ENCODE assay signal across 8 cellular contexts in the genomic region with DNA sequence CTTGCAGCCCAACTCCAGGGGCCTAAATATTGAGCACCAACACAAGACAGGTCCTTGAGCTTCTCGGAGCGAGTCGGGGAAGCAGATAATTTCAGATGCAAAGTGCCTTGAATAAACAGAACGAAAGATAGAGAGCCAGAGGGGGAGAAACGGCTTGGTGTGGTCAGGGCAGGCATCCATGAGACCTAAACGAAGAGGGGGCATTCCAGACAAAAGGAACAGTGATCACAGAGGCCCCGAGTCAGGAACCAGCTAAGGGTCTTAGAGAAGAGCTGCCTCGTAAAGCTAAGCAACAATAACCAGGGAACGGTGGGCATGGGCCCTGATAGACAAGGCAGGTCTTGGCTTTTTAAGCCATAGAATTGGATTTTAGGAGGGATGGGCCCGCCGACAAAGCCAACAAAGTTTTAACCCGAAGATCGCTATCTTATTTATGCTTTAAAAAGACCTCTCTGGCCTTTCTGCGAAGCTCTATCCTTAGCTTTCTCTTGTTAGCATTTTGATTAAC. TPM values are rescaled to one million over a fixed set of nuclear protein-coding genes. Genes with fewer than 3 reads are reported as not detected.
DNase-seq lines count a peak whose midpoint lies in the region; ATAC-seq and TF ChIP-seq lines count a peak whose summit lies in the region.

No MANE protein-coding gene starts in this region.

- H3K27me3 ChIP-seq in cardiac muscle cell (no peaks in the 10 kb centered on the region), kidney epithelial cell (ENCODE audit: control insufficient read depth, insufficient read depth, low read length) (no peaks in the 10 kb centered on the region)

- H3K27me3 Mint-ChIP-seq in activated CD4-positive, alpha-beta memory T cell treated with anti-CD3 and anti-CD28 coated beads, Interleukin-2, amount 10 ng/mL, durations not matched to agents 7 days and 5 days = no peaks in the 10 kb centered on the region
- no peaks in the 10 kb centered on the region for H3K27me3 Mint-ChIP-seq in type B pancreatic cell

- no peak overlapping the region for H3K27ac ChIP-seq in cardiac muscle cell

- DNase-seq in cardiac muscle cell (ENCODE audit: low read depth in 1 of 2, low spot score in 1 of 2) = no peak
- no peak for DNase-seq in cardiac septum (ENCODE audit: low spot score)
- DNase-seq in activated CD4-positive, alpha-beta memory T cell treated with anti-CD3 and anti-CD28 coated beads, Interleukin-2, amount 10 ng/mL, durations not matched to agents 7 days and 5 days = no peak
- no peak for DNase-seq in kidney epithelial cell (ENCODE audit: low read depth)
- no peak for DNase-seq in type B pancreatic cell (ENCODE audit: extremely low spot score, unreplicated experiment)
- DNase-seq in HUDEP-2 (lab: John Stamatoyannopoulos, UW; ENCODE audit: unreplicated experiment in 76 of 76) = no peak
- DNase-seq in NCI-H146 treated with DMSO at 0.1 percent for 48 hours (lab: John Stamatoyannopoulos, UW; ENCODE audit: unreplicated experiment) = no peak

- H3K4me3 ChIP-seq in cardiac muscle cell (peak overlapping the region; percentile 42), kidney epithelial cell (ENCODE audit: low read depth, low read length) (peak overlapping the region; percentile 65)

- H3K4me1 ChIP-seq in cardiac muscle cell (ENCODE audit: low read depth) = peaks cover 4% of the 10 kb centered on the region

- no peak overlapping the region for H3K27ac Mint-ChIP-seq in activated CD4-positive, alpha-beta memory T cell treated with anti-CD3 and anti-CD28 coated beads, Interleukin-2, amount 10 ng/mL, durations not matched to agents 7 days and 5 days
- peak overlapping the region; percentile 30 for H3K27ac Mint-ChIP-seq in type B pancreatic cell

- CTCF ChIA-PET in activated CD4-positive, alpha-beta memory T cell treated with anti-CD3 and anti-CD28 coated beads, Interleukin-2, amount 10 ng/mL, durations not matched to agents 7 days and 5 days (lab: Charles Lee) = interaction anchor here (1.3 kb wide), 1 partner anchor 76 kb away, joined by 3 read pairs; no protein-coding TSS in a partner anchor

- peak overlapping the region; percentile 38 for H3K4me3 Mint-ChIP-seq in activated CD4-positive, alpha-beta memory T cell treated with anti-CD3 and anti-CD28 coated beads, Interleukin-2, amount 10 ng/mL, durations not matched to agents 7 days and 5 days
- H3K4me3 Mint-ChIP-seq in type B pancreatic cell = peak overlapping the region; percentile 93

- POLR2A ChIA-PET in activated CD4-positive, alpha-beta memory T cell treated with anti-CD3 and anti-CD28 coated beads, Interleukin-2, amount 10 ng/mL, durations not matched to agents 7 days and 5 days (lab: Charles Lee) = interaction anchor here (1.0 to 1.2 kb wide), 5 partner anchors 14 to 161 kb away, joined by 3 to 7 read pairs (median 3); no protein-coding TSS in a partner anchor

- ATAC-seq in GM21526 (IDR thresholded peaks at IDR 0.05; ENCODE audit: low FRiP score, unreplicated experiment) = no peak

- TF ChIP-seq CTCF in cardiac muscle cell (IDR thresholded peaks at IDR 0.05; ENCODE audit: low read depth, low read length) (no peak), kidney epithelial cell (IDR thresholded peaks at IDR 0.05; ENCODE audit: insufficient read depth, low read length, poor library complexity, severe bottlenecking) (no peak), type B pancreatic cell (conservative IDR thresholded peaks at IDR 0.05) (no peak)

- peaks cover 27% of the 10 kb centered on the region for H3K36me3 ChIP-seq in cardiac muscle cell
- peaks cover 5% of the 10 kb centered on the region for H3K36me3 ChIP-seq in kidney epithelial cell (ENCODE audit: control insufficient read depth, insufficient read depth, low read length)

- H3K9me3 ChIP-seq in cardiac muscle cell (ENCODE audit: low read depth) = no peaks in the 10 kb centered on the region

- no peaks in the 10 kb centered on the region for H3K9me3 Mint-ChIP-seq in activated CD4-positive, alpha-beta memory T cell treated with anti-CD3 and anti-CD28 coated beads, Interleukin-2, amount 10 ng/mL, durations not matched to agents 7 days and 5 days
- no peaks in the 10 kb centered on the region for H3K9me3 Mint-ChIP-seq in type B pancreatic cell

- peaks cover 18% of the 10 kb centered on the region for H3K4me1 Mint-ChIP-seq in activated CD4-positive, alpha-beta memory T cell treated with anti-CD3 and anti-CD28 coated beads, Interleukin-2, amount 10 ng/mL, durations not matched to agents 7 days and 5 days
- peaks cover 15% of the 10 kb centered on the region for H3K4me1 Mint-ChIP-seq in type B pancreatic cell (ENCODE audit: unreplicated experiment)

- intact Hi-C loops in cardiac septum (cut with DNase I) = loop anchor here (5.0 kb wide), 1 partner anchor 182 kb away; no protein-coding TSS in a partner anchor

- peaks cover 35% of the 10 kb centered on the region for H3K36me3 Mint-ChIP-seq in activated CD4-positive, alpha-beta memory T cell treated with anti-CD3 and anti-CD28 coated beads, Interleukin-2, amount 10 ng/mL, durations not matched to agents 7 days and 5 days (ENCODE audit: low read depth)
- H3K36me3 Mint-ChIP-seq in type B pancreatic cell = peaks cover 8% of the 10 kb centered on the region

RNA-seq across cellular contexts. Expression of gene ACADS, which starts 0.4 kb away (rescaled TPM):
- total RNA-seq in cardiac muscle cell (34.3 and 59.8 TPM in 2 replicates), cardiac septum (58.4 TPM), kidney epithelial cell (15.9 and 20.0 TPM in 2 replicates), type B pancreatic cell (ENCODE audit: low replicate concordance) (12.1 and 16.4 TPM in 2 replicates)
- polyA plus RNA-seq in cardiac muscle cell = 35.9 and 77.1 TPM in 2 replicates
- 10 to 100 TPM; 13.7 to 14.9 TPM for total RNA-seq in activated CD4-positive, alpha-beta memory T cell treated with anti-CD3 and anti-CD28 coated beads, Interleukin-2, amount 10 ng/mL, durations not matched to agents 7 days and 5 days

RNA-seq across cellular contexts. Expression of gene UNC119B, which starts 14.9 kb away (rescaled TPM):
- 22.0 and 28.2 TPM in 2 replicates for total RNA-seq in cardiac muscle cell
- polyA plus RNA-seq in cardiac muscle cell = 14.1 and 14.7 TPM in 2 replicates
- total RNA-seq in cardiac septum = 10.9 TPM
- 10 to 100 TPM; 22.4 to 23.6 TPM for total RNA-seq in activated CD4-positive, alpha-beta memory T cell treated with anti-CD3 and anti-CD28 coated beads, Interleukin-2, amount 10 ng/mL, durations not matched to agents 7 days and 5 days
- 22.8 and 29.4 TPM in 2 replicates for total RNA-seq in kidney epithelial cell
- 39.2 and 57.2 TPM in 2 replicates for total RNA-seq in type B pancreatic cell (ENCODE audit: low replicate concordance)

RNA-seq across cellular contexts. Expression of gene MLEC, which starts 38.3 kb away (rescaled TPM):
- total RNA-seq in cardiac muscle cell = 122 and 137 TPM in 2 replicates
- polyA plus RNA-seq in cardiac muscle cell = 159 and 215 TPM in 2 replicates
- total RNA-seq in cardiac septum = 103 TPM
- total RNA-seq in activated CD4-positive, alpha-beta memory T cell treated with anti-CD3 and anti-CD28 coated beads, Interleukin-2, amount 10 ng/mL, durations not matched to agents 7 days and 5 days = 10 to 100 TPM; 81.1 to 97.8 TPM
- 78.0 and 82.3 TPM in 2 replicates for total RNA-seq in kidney epithelial cell
- total RNA-seq in type B pancreatic cell (ENCODE audit: low replicate concordance) = 168 and 172 TPM in 2 replicates
